In genomic region chr5:66828551-66829421, GRCh38 we compare ENCODE assay signal across 8 cellular contexts.
A peak's percentile ranks its signal among the peaks of the same experiment; 100 is the strongest.
DNase-seq lines count a peak whose midpoint lies in the region; ATAC-seq and TF ChIP-seq lines count a peak whose summit lies in the region.

No MANE protein-coding gene starts in this region.

- peaks cover 0 to 4% of the 10 kb centered on the region in 2 donors for H3K4me1 ChIP-seq in duodenal mucosa (ENCODE audit: control insufficient read depth in 1 of 2, insufficient read depth in 2 of 2, low read length in 2 of 2)

- ATAC-seq in GM21390 (IDR thresholded peaks at IDR 0.05; ENCODE audit: unreplicated experiment) (peak; percentile 68), left lobe of liver (peak; percentile 86)

- CTCF ChIA-PET in BJ (lab: Yijun Ruan, JAX) = interaction anchor here (0.7 to 2.5 kb wide), 5 partner anchors 9 to 321 kb away, joined by 3 to 11 read pairs (median 6); no protein-coding TSS in a partner anchor

- DNase-seq in BJ (ENCODE audit: low read depth) (no peak), NCI-H146 treated with DMSO at 0.1 percent for 48 hours (lab: John Stamatoyannopoulos, UW; ENCODE audit: unreplicated experiment) (peak; percentile 70), left lobe of liver (ENCODE audit: low spot score) (no peak), KG1 (lab: John Stamatoyannopoulos, UW) (no peak)
- peak; percentile 69 for DNase-seq in activated CD4-positive, alpha-beta T cell treated with anti-CD3 and anti-CD28 coated beads for 48 hours
- peak; percentile 29 to 52 for DNase-seq in stimulated activated CD4-positive, alpha-beta T cell treated with anti-CD3 and anti-CD28 coated beads, Interleukin-15, amount 100 ng/mL, for 48 hours (ENCODE audit: low read depth in 2 of 2)

- H3K27ac ChIP-seq in duodenal mucosa (ENCODE audit: low read depth, low read length) = no peak overlapping the region

- H3K4me3 ChIP-seq in BJ (ENCODE audit: low read depth, low read length) (peak overlapping the region; percentile 26), duodenal mucosa (ENCODE audit: low read depth in 1 of 2, low read length in 2 of 2) (peak overlapping the region; percentile 67)

- H3K9me3 ChIP-seq in duodenal mucosa (ENCODE audit: control insufficient read depth in 1 of 2, low read length in 2 of 2) = no peaks in the 10 kb centered on the region

- no peaks in the 10 kb centered on the region for H3K36me3 ChIP-seq in BJ (ENCODE audit: control insufficient read depth, insufficient read depth, low read length)
- no peaks in the 10 kb centered on the region for H3K36me3 ChIP-seq in duodenal mucosa (ENCODE audit: control insufficient read depth in 1 of 2, insufficient read depth in 2 of 2, low read length in 2 of 2)

- peak overlapping the region; percentile 25 to 53 for H3K9ac ChIP-seq in duodenal mucosa (ENCODE audit: low read depth in 1 of 2, low read length in 2 of 2)

- no peak for TF ChIP-seq CTCF in BJ (IDR thresholded peaks at IDR 0.05; ENCODE audit: insufficient read depth, low read depth, low read length)

- POLR2A ChIA-PET in BJ (lab: Charles Lee) = no interaction called here

- H3K27me3 ChIP-seq in BJ (ENCODE audit: control insufficient read depth, insufficient read depth, low read length) (peaks cover 13% of the 10 kb centered on the region), duodenal mucosa (ENCODE audit: control insufficient read depth in 1 of 2, insufficient read depth in 2 of 2, low read length in 2 of 2) (peaks cover 0 to 7% of the 10 kb centered on the region in 2 donors)

Comparison
In these comparisons a context has a peak if more than half of its experiments do, and no peak if none do; other contexts are left out.
1. DNase-seq: peak in NCI-H146 treated with DMSO at 0.1 percent for 48 hours (single experiment), activated CD4-positive, alpha-beta T cell treated with anti-CD3 and anti-CD28 coated beads for 48 hours (single experiment) and stimulated activated CD4-positive, alpha-beta T cell treated with anti-CD3 and anti-CD28 coated beads, Interleukin-15, amount 100 ng/mL, for 48 hours (2 of 2); none in BJ (single experiment), left lobe of liver (single experiment) and KG1 (single experiment).